Comparison of ENCODE assay signal across 8 cellular contexts in genomic region chr16:89720520-89720858, GRCh38. TPM values are rescaled to one million over a fixed set of nuclear protein-coding genes. Genes with fewer than 3 reads are reported as not detected.
DNase-seq lines count a peak whose midpoint lies in the region; ATAC-seq and TF ChIP-seq lines count a peak whose summit lies in the region.

No MANE protein-coding gene starts in this region.

- no peaks in the 10 kb centered on the region for H3K27me3 ChIP-seq in WERI-Rb-1 (ENCODE audit: insufficient read depth, low read depth, severe bottlenecking)
- H3K27me3 ChIP-seq in foreskin keratinocyte, result no peaks in the 10 kb centered on the region

- H3K4me1 ChIP-seq in foreskin keratinocyte, result peaks cover 5% of the 10 kb centered on the region

- H3K9me3 ChIP-seq in WERI-Rb-1 (ENCODE audit: severe bottlenecking), result no peaks in the 10 kb centered on the region

- H3K27me3 Mint-ChIP-seq in activated T-cell treated with anti-CD3 and anti-CD28 coated beads, Interleukin-2, amount 50 U/mL, for 24 hours, result no peaks in the 10 kb centered on the region
- H3K27me3 Mint-ChIP-seq in osteocyte (ENCODE audit: unreplicated experiment), result no peaks in the 10 kb centered on the region

- peaks cover 52% of the 10 kb centered on the region for H3K4me1 Mint-ChIP-seq in activated T-cell treated with anti-CD3 and anti-CD28 coated beads, Interleukin-2, amount 50 U/mL, for 24 hours (ENCODE audit: low read depth)
- H3K4me1 Mint-ChIP-seq in osteocyte (ENCODE audit: unreplicated experiment), result peaks cover 21% of the 10 kb centered on the region

- peak overlapping the region; percentile 55 for H3K4me3 ChIP-seq in WERI-Rb-1 (ENCODE audit: low read depth, low read length)

- TF ChIP-seq CTCF in WERI-Rb-1 (IDR thresholded peaks at IDR 0.05; ENCODE audit: low read depth, low read length), result no peak
- TF ChIP-seq CTCF in foreskin keratinocyte (conservative IDR thresholded peaks at IDR 0.05), result no peak
- TF ChIP-seq CTCF in osteocyte (IDR thresholded peaks at IDR 0.05), result no peak

- DNase-seq in activated T-cell treated with anti-CD3 and anti-CD28 coated beads, Interleukin-2, amount 50 U/mL, for 24 hours, result no peak
- DNase-seq in activated T-cell treated with anti-CD3 and anti-CD28 coated beads for 4 hours (no peak), WERI-Rb-1 (peak; percentile 24), foreskin keratinocyte (peak in 1 of 2 donors; percentile 36), osteocyte (ENCODE audit: extremely low spot score, unreplicated experiment) (no peak), T-helper 9 cell (no peak), 8988T (no peak)

- peak overlapping the region; percentile 94 for H3K27ac ChIP-seq in WERI-Rb-1
- peak overlapping the region; percentile 8 for H3K27ac ChIP-seq in foreskin keratinocyte

- H3K36me3 ChIP-seq in WERI-Rb-1, result peaks cover 12% of the 10 kb centered on the region

- H3K27ac Mint-ChIP-seq in activated T-cell treated with anti-CD3 and anti-CD28 coated beads, Interleukin-2, amount 50 U/mL, for 24 hours, result peak overlapping the region; percentile 91
- peak overlapping the region; percentile 63 for H3K27ac Mint-ChIP-seq in osteocyte (ENCODE audit: unreplicated experiment)

- peaks cover 51% of the 10 kb centered on the region for H3K36me3 Mint-ChIP-seq in activated T-cell treated with anti-CD3 and anti-CD28 coated beads, Interleukin-2, amount 50 U/mL, for 24 hours (ENCODE audit: low read depth)
- peaks cover 7% of the 10 kb centered on the region for H3K36me3 Mint-ChIP-seq in osteocyte (ENCODE audit: unreplicated experiment)

- no peaks in the 10 kb centered on the region for H3K9me3 Mint-ChIP-seq in activated T-cell treated with anti-CD3 and anti-CD28 coated beads, Interleukin-2, amount 50 U/mL, for 24 hours
- no peaks in the 10 kb centered on the region for H3K9me3 Mint-ChIP-seq in osteocyte (ENCODE audit: unreplicated experiment)

- ATAC-seq in HG02981 (IDR thresholded peaks at IDR 0.05; ENCODE audit: unreplicated experiment) (peak; percentile 9), foreskin keratinocyte (no peak)

- peak overlapping the region; percentile 76 for H3K4me3 Mint-ChIP-seq in activated T-cell treated with anti-CD3 and anti-CD28 coated beads, Interleukin-2, amount 50 U/mL, for 24 hours
- peak overlapping the region; percentile 75 for H3K4me3 Mint-ChIP-seq in osteocyte (ENCODE audit: unreplicated experiment)

RNA-seq across cellular contexts. Expression of gene VPS9D1, which starts 0.2 kb away (rescaled TPM):
- 3.9 and 5.0 TPM in 2 replicates for total RNA-seq in foreskin keratinocyte
- polyA plus RNA-seq in foreskin keratinocyte, result 4.5 and 4.9 TPM in 2 replicates
- total RNA-seq in osteocyte, result 22.0 TPM in 2 replicates

RNA-seq across cellular contexts. Expression of gene ZNF276, which starts 0.8 kb away (rescaled TPM):
- total RNA-seq in foreskin keratinocyte (11.1 and 11.6 TPM in 2 replicates), osteocyte (21.3 and 23.0 TPM in 2 replicates)
- polyA plus RNA-seq in foreskin keratinocyte, result 8.0 and 8.1 TPM in 2 replicates

RNA-seq across cellular contexts. Expression of gene SPATA2L, which starts 19.0 kb away (rescaled TPM):
- 5.4 and 5.6 TPM in 2 replicates for total RNA-seq in foreskin keratinocyte
- polyA plus RNA-seq in foreskin keratinocyte, result 5.7 and 6.1 TPM in 2 replicates
- 9.5 and 12.3 TPM in 2 replicates for total RNA-seq in osteocyte

RNA-seq across cellular contexts. Expression of gene CDK10, which starts 34.0 kb away (rescaled TPM):
- total RNA-seq in foreskin keratinocyte (46.7 and 55.5 TPM in 2 replicates), osteocyte (67.2 and 91.5 TPM in 2 replicates)
- polyA plus RNA-seq in foreskin keratinocyte, result 55.7 and 73.2 TPM in 2 replicates
